8 cellular contexts compared by ENCODE assay signal in the genomic region with DNA sequence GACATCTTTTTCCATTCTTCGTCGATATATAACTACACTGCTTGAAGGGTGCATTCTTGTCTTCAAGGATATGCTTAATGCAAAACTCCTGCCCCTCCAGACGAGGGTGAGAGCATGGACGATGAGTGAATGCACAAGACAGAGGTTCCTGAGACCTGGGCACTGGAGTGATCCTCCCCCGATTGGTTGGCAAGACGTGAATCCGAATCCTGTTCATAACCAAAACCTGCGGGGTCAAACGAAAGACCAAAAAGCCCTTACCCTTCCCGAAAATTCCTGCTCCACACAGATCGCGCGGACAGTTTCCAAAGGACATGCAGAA. TPM values are rescaled to one million over a fixed set of nuclear protein-coding genes. Genes with fewer than 3 reads are reported as not detected.
DNase-seq lines count a peak whose midpoint lies in the region; ATAC-seq and TF ChIP-seq lines count a peak whose summit lies in the region.

No MANE protein-coding gene starts in this region.

- CTCF ChIA-PET in RWPE1 (lab: Yijun Ruan, JAX): no interaction called here

- peak overlapping the region; percentile 95 to 100 (median 99) for H3K27ac Mint-ChIP-seq in naive thymus-derived CD8-positive, alpha-beta T cell

- TF ChIP-seq CTCF in RWPE1 (conservative IDR thresholded peaks at IDR 0.05; ENCODE audit: low read depth): no peak

- peak overlapping the region; percentile 82 to 98 (median 96) for H3K4me3 Mint-ChIP-seq in naive thymus-derived CD8-positive, alpha-beta T cell

- peak overlapping the region; percentile 84 for H3K27ac ChIP-seq in RWPE1
- peak overlapping the region; percentile 65 for H3K27ac ChIP-seq in epithelial cell of prostate

- no peaks in the 10 kb centered on the region for H3K27me3 Mint-ChIP-seq in naive thymus-derived CD8-positive, alpha-beta T cell

- H3K36me3 Mint-ChIP-seq in naive thymus-derived CD8-positive, alpha-beta T cell: peaks cover 0 to 41% (median 8%) of the 10 kb centered on the region in 3 donors

- DNase-seq in SIG-M5 treated with dmso at 0.1 percent for 504 hours (lab: John Stamatoyannopoulos, UW; ENCODE audit: unreplicated experiment): peak; percentile 22
- no peak for DNase-seq in SIG-M5 (lab: John Stamatoyannopoulos, UW)
- DNase-seq in RWPE1 (ENCODE audit: low spot score): peak; percentile 42
- no peak for DNase-seq in epithelial cell of prostate (ENCODE audit: low read depth, low spot score)
- DNase-seq in naive thymus-derived CD8-positive, alpha-beta T cell: no peak
- DNase-seq in CD1c-positive myeloid dendritic cell (ENCODE audit: extremely low spot score): no peak
- DNase-seq in ecto neural progenitor cell (ENCODE audit: low spot score): no peak

- H3K9me3 Mint-ChIP-seq in naive thymus-derived CD8-positive, alpha-beta T cell: no peaks in the 10 kb centered on the region

- ATAC-seq in naive thymus-derived CD8-positive, alpha-beta T cell: no peak
- ATAC-seq in HG03159 (IDR thresholded peaks at IDR 0.05; ENCODE audit: unreplicated experiment): no peak

- peaks cover 24 to 61% (median 48%) of the 10 kb centered on the region in 4 donors for H3K4me1 Mint-ChIP-seq in naive thymus-derived CD8-positive, alpha-beta T cell

- POLR2A ChIA-PET in RWPE1 (lab: Yijun Ruan, JAX; ENCODE audit: low non-redundant PET): no interaction called here
- POLR2A ChIA-PET in naive thymus-derived CD8-positive, alpha-beta T cell (lab: Charles Lee): interaction anchor here (1.2 to 3.3 kb wide), 6 partner anchors 10 to 576 kb away, joined by 5 to 23 read pairs (median 9); partner anchors contain the start of genes CCNT1 and SENP1

RNA-seq across cellular contexts. Expression of gene KANSL2, which starts 0.7 kb away (rescaled TPM):
- 10 to 100 TPM; 83.3 to 92.4 TPM for total RNA-seq in naive thymus-derived CD8-positive, alpha-beta T cell
- 10 to 100 TPM; 21.0 to 30.2 (median 27.4) TPM for polyA plus RNA-seq in naive thymus-derived CD8-positive, alpha-beta T cell

RNA-seq across cellular contexts. Expression of gene CCNT1, which starts 35.1 kb away (rescaled TPM):
- total RNA-seq in naive thymus-derived CD8-positive, alpha-beta T cell: 10 to 100 TPM; 65.5 to 66.5 TPM
- 10 to 100 TPM; 12.9 to 22.6 (median 12.9) TPM for polyA plus RNA-seq in naive thymus-derived CD8-positive, alpha-beta T cell

Comparison
In these comparisons a context has a peak if more than half of its experiments do, and no peak if none do; other contexts are left out.
1. DNase-seq: peak in SIG-M5 treated with dmso at 0.1 percent for 504 hours (single experiment) and RWPE1 (single experiment); none in SIG-M5 (single experiment), epithelial cell of prostate (single experiment), naive thymus-derived CD8-positive, alpha-beta T cell (0 of 10), CD1c-positive myeloid dendritic cell (single experiment) and ecto neural progenitor cell (single experiment).